20 cellular contexts compared by ENCODE assay signal in genomic region chr17:76154935-76155845, GRCh38. TPM values are rescaled to one million over a fixed set of nuclear protein-coding genes. Genes with fewer than 3 reads are reported as not detected.
A peak's percentile ranks its signal among the peaks of the same experiment; 100 is the strongest.
DNase-seq lines count a peak whose midpoint lies in the region; ATAC-seq and TF ChIP-seq lines count a peak whose summit lies in the region.
"Had no signal": no experiment of that assay in that cellular context is flagged by ENCODE, and none has a peak within 500 bp of the region (broad histone marks: within the 10 kb centered on the region; RNA-seq: fewer than 3 reads in every experiment).

No MANE protein-coding gene starts in this region.

- POLR2A ChIA-PET in activated CD4-positive, alpha-beta T cell treated with anti-CD3 and anti-CD28 coated beads, Interleukin-2, amount 10 ng/mL, durations not matched to agents 7 days and 5 days (lab: Charles Lee) = no interaction called here
- POLR2A ChIA-PET in CD8-positive, alpha-beta T cell (lab: Charles Lee) = interaction anchor here (0.6 to 4.0 kb wide), 3 partner anchors 10 to 38 kb away, joined by 3 to 19 read pairs (median 4); partner anchors contain the start of gene FOXJ1

- 91 to 100% methylated on average over 3 to 10 of the region's 10 CpGs for WGBS in endodermal cell (ENCODE audit: insufficient coverage in 1 of 2, insufficient read length in 1 of 2), 2 experiments

- CTCF ChIA-PET in activated CD4-positive, alpha-beta T cell treated with anti-CD3 and anti-CD28 coated beads, Interleukin-2, amount 10 ng/mL, durations not matched to agents 7 days and 5 days (lab: Charles Lee) = interaction anchor here (0.6 to 2.0 kb wide), 6 partner anchors 9 to 165 kb away, joined by 4 to 6 read pairs (median 4); no protein-coding TSS in a partner anchor
- CTCF ChIA-PET in CD8-positive, alpha-beta T cell (lab: Charles Lee) = interaction anchor here (0.7 to 7.3 kb wide), 5 partner anchors 12 to 124 kb away, joined by 3 to 63 read pairs (median 8); no protein-coding TSS in a partner anchor

- H3K9me3 ChIP-seq in CD8-positive, alpha-beta T cell (ENCODE audit: low read length) = no peaks in the 10 kb centered on the region
- no peaks in the 10 kb centered on the region for H3K9me3 ChIP-seq in endodermal cell (ENCODE audit: control insufficient read depth, low read length)
- H3K9me3 ChIP-seq: BLaER1 treated with 17β-estradiol and CSF1 and Interleukin-3, amounts not matched to agents 10 nM and 100 nM had no signal

- H3K4me3 ChIP-seq in CD8-positive, alpha-beta T cell (ENCODE audit: low read depth, low read length) = no peak overlapping the region
- H3K4me3 ChIP-seq in endodermal cell (ENCODE audit: low read length) = no peak overlapping the region
- H3K4me3 ChIP-seq: BLaER1 treated with 17β-estradiol and CSF1 and Interleukin-3, amounts not matched to agents 10 nM and 100 nM; GM23248 had no signal

- H3K9ac ChIP-seq in endodermal cell (ENCODE audit: extremely low read depth, low read length, poor library complexity, severe bottlenecking) = no peak overlapping the region
- H3K9ac ChIP-seq: BLaER1 treated with 17β-estradiol and CSF1 and Interleukin-3, amounts not matched to agents 10 nM and 100 nM; GM23248 had no signal

- peaks cover 25% of the 10 kb centered on the region for H3K36me3 ChIP-seq in CD8-positive, alpha-beta T cell (ENCODE audit: insufficient read depth, low read length)
- H3K36me3 ChIP-seq in endodermal cell (ENCODE audit: control insufficient read depth, insufficient read depth, low read length) = no peaks in the 10 kb centered on the region
- H3K36me3 ChIP-seq: BLaER1 treated with 17β-estradiol and CSF1 and Interleukin-3, amounts not matched to agents 10 nM and 100 nM had no signal

- intact Hi-C loops in CD8-positive, alpha-beta T cell (cut with DNase I, micrococcal nuclease) = no loop called here

- peaks cover 37% of the 10 kb centered on the region for H3K4me1 Mint-ChIP-seq in activated CD4-positive, alpha-beta T cell treated with anti-CD3 and anti-CD28 coated beads, Interleukin-2, amount 10 ng/mL, durations not matched to agents 7 days and 5 days
- H3K4me1 Mint-ChIP-seq in CD8-positive, alpha-beta T cell (ENCODE audit: low read depth) = peaks cover 64% of the 10 kb centered on the region
- H3K4me1 Mint-ChIP-seq in endodermal cell = peaks cover 15% of the 10 kb centered on the region
- H3K4me1 Mint-ChIP-seq in natural killer cell treated with Interleukin-12 subunit alpha and Interleukin-12 subunit beta and Interleukin-15 and Interleukin-18, amount 100 ng/mL, for 72 hours (ENCODE audit: low read depth in 2 of 2) = peaks cover 0 to 3% of the 10 kb centered on the region in 2 donors

- no peaks in the 10 kb centered on the region for H3K27me3 Mint-ChIP-seq in activated CD4-positive, alpha-beta T cell treated with anti-CD3 and anti-CD28 coated beads, Interleukin-2, amount 10 ng/mL, durations not matched to agents 7 days and 5 days
- H3K27me3 Mint-ChIP-seq in CD8-positive, alpha-beta T cell (ENCODE audit: low read depth) = no peaks in the 10 kb centered on the region
- no peaks in the 10 kb centered on the region for H3K27me3 Mint-ChIP-seq in endodermal cell (ENCODE audit: insufficient read depth)
- H3K27me3 Mint-ChIP-seq in natural killer cell treated with Interleukin-12 subunit alpha and Interleukin-12 subunit beta and Interleukin-15 and Interleukin-18, amount 100 ng/mL, for 72 hours = no peaks in the 10 kb centered on the region

- ATAC-seq in CD8-positive, alpha-beta T cell = no peak
- no peak for ATAC-seq in natural killer cell treated with Interleukin-12 subunit alpha and Interleukin-12 subunit beta and Interleukin-15 and Interleukin-18, amount 100 ng/mL, for 72 hours
- ATAC-seq in GM21423 (IDR thresholded peaks at IDR 0.05; ENCODE audit: unreplicated experiment) = no peak

- H3K27ac Mint-ChIP-seq in activated CD4-positive, alpha-beta T cell treated with anti-CD3 and anti-CD28 coated beads, Interleukin-2, amount 10 ng/mL, durations not matched to agents 7 days and 5 days = peak overlapping the region; percentile 57
- peak overlapping the region; percentile 99 for H3K27ac Mint-ChIP-seq in CD8-positive, alpha-beta T cell
- no peak overlapping the region for H3K27ac Mint-ChIP-seq in endodermal cell
- H3K27ac Mint-ChIP-seq in natural killer cell treated with Interleukin-12 subunit alpha and Interleukin-12 subunit beta and Interleukin-15 and Interleukin-18, amount 100 ng/mL, for 72 hours = no peak overlapping the region

- no peaks in the 10 kb centered on the region for H3K9me3 Mint-ChIP-seq in activated CD4-positive, alpha-beta T cell treated with anti-CD3 and anti-CD28 coated beads, Interleukin-2, amount 10 ng/mL, durations not matched to agents 7 days and 5 days
- H3K9me3 Mint-ChIP-seq in CD8-positive, alpha-beta T cell = no peaks in the 10 kb centered on the region
- H3K9me3 Mint-ChIP-seq in endodermal cell = no peaks in the 10 kb centered on the region
- H3K9me3 Mint-ChIP-seq in natural killer cell treated with Interleukin-12 subunit alpha and Interleukin-12 subunit beta and Interleukin-15 and Interleukin-18, amount 100 ng/mL, for 72 hours = no peaks in the 10 kb centered on the region

- peaks cover 50% of the 10 kb centered on the region for H3K4me1 ChIP-seq in CD8-positive, alpha-beta T cell (ENCODE audit: insufficient read depth, low read length)
- no peaks in the 10 kb centered on the region for H3K4me1 ChIP-seq in endodermal cell (ENCODE audit: control insufficient read depth, insufficient read depth, low read length)

- H3K27ac ChIP-seq in CD8-positive, alpha-beta T cell (ENCODE audit: low read depth, low read length) = no peak overlapping the region
- no peak overlapping the region for H3K27ac ChIP-seq in endodermal cell (ENCODE audit: low read depth, low read length)
- H3K27ac ChIP-seq: 22Rv1; BLaER1 treated with 17β-estradiol and CSF1 and Interleukin-3, amounts not matched to agents 10 nM and 100 nM; GM23248; HL-60 had no signal

- H3K27me3 ChIP-seq in CD8-positive, alpha-beta T cell (ENCODE audit: insufficient read depth, low read length) = no peaks in the 10 kb centered on the region
- no peaks in the 10 kb centered on the region for H3K27me3 ChIP-seq in endodermal cell (ENCODE audit: control insufficient read depth, insufficient read depth, low read length, poor library complexity, severe bottlenecking)
- H3K27me3 ChIP-seq: BLaER1 treated with 17β-estradiol and CSF1 and Interleukin-3, amounts not matched to agents 10 nM and 100 nM had no signal

- no peak for TF ChIP-seq CTCF in CD8-positive, alpha-beta T cell (IDR thresholded peaks at IDR 0.05)
- no peak for TF ChIP-seq CTCF in endodermal cell (conservative IDR thresholded peaks at IDR 0.05)

- no peak overlapping the region for H3K4me3 Mint-ChIP-seq in activated CD4-positive, alpha-beta T cell treated with anti-CD3 and anti-CD28 coated beads, Interleukin-2, amount 10 ng/mL, durations not matched to agents 7 days and 5 days
- no peak overlapping the region for H3K4me3 Mint-ChIP-seq in CD8-positive, alpha-beta T cell
- H3K4me3 Mint-ChIP-seq in endodermal cell = no peak overlapping the region
- no peak overlapping the region for H3K4me3 Mint-ChIP-seq in natural killer cell treated with Interleukin-12 subunit alpha and Interleukin-12 subunit beta and Interleukin-15 and Interleukin-18, amount 100 ng/mL, for 72 hours

- H3K36me3 Mint-ChIP-seq in activated CD4-positive, alpha-beta T cell treated with anti-CD3 and anti-CD28 coated beads, Interleukin-2, amount 10 ng/mL, durations not matched to agents 7 days and 5 days (ENCODE audit: low read depth) = peaks cover 84% of the 10 kb centered on the region
- H3K36me3 Mint-ChIP-seq in CD8-positive, alpha-beta T cell = peaks cover 90% of the 10 kb centered on the region
- peaks cover 3% of the 10 kb centered on the region for H3K36me3 Mint-ChIP-seq in endodermal cell (ENCODE audit: low read depth)
- H3K36me3 Mint-ChIP-seq in natural killer cell treated with Interleukin-12 subunit alpha and Interleukin-12 subunit beta and Interleukin-15 and Interleukin-18, amount 100 ng/mL, for 72 hours = no peaks in the 10 kb centered on the region

- no peak for DNase-seq in activated CD4-positive, alpha-beta T cell treated with anti-CD3 and anti-CD28 coated beads, Interleukin-2, amount 10 ng/mL, durations not matched to agents 7 days and 5 days
- no peak for DNase-seq in activated CD4-positive, alpha-beta T cell treated with anti-CD3 and anti-CD28 coated beads for 1 hour
- peak in 1 of 7 experiments; percentile 47 for DNase-seq in CD8-positive, alpha-beta T cell
- DNase-seq in endodermal cell (peak; percentile 45), mucosa of gallbladder (ENCODE audit: low spot score) (no peak)
- peak; percentile 44 for DNase-seq in natural killer cell treated with Interleukin-12 subunit alpha and Interleukin-12 subunit beta and Interleukin-15 and Interleukin-18, amount 100 ng/mL, for 72 hours (ENCODE audit: low spot score)
- DNase-seq in stimulated activated CD4-positive, alpha-beta T cell treated with anti-CD3 and anti-CD28 coated beads, Interleukin-4, amount 100 ng/mL, for 24 hours = no peak
- DNase-seq: DMS79 treated with DMSO at 0.1 percent for 48 hours; GM23248; KG1; NCI-H1048; NCI-H146; NCI-H69; NK-92 treated with Interleukin-12 subunit alpha and Interleukin-12 subunit beta, amount 100 ng/mL, for 24 hours; OCI-M1 had no signal

RNA-seq across cellular contexts. Expression of gene FOXJ1, which starts 14.1 kb away (rescaled TPM):
- total RNA-seq in activated CD4-positive, alpha-beta T cell treated with anti-CD3 and anti-CD28 coated beads, Interleukin-2, amount 10 ng/mL, durations not matched to agents 7 days and 5 days = under 1 TPM; 0.20 to 0.48 TPM
- 1 to 10 TPM; 2.2 to 2.7 TPM for total RNA-seq in CD8-positive, alpha-beta T cell
- total RNA-seq in endodermal cell (10 to 100 TPM; 17.8 to 23.6 TPM), mucosa of gallbladder (not detected)
- 12.3 TPM for polyA plus RNA-seq in endodermal cell (2013, experiment 1 of 2)
- 12.8 TPM for polyA plus RNA-seq in endodermal cell (2013, experiment 2 of 2)
- under 1 TPM; 0.48 to 0.95 TPM for total RNA-seq in natural killer cell treated with Interleukin-12 subunit alpha and Interleukin-12 subunit beta and Interleukin-15 and Interleukin-18, amount 100 ng/mL, for 72 hours
- total RNA-seq: GM23248, M059J had no signal
- polyA plus RNA-seq: GM23248 had no signal

RNA-seq across cellular contexts. Expression of gene EXOC7, which starts 51.6 kb away (rescaled TPM):
- total RNA-seq in activated CD4-positive, alpha-beta T cell treated with anti-CD3 and anti-CD28 coated beads, Interleukin-2, amount 10 ng/mL, durations not matched to agents 7 days and 5 days = 100 to 1,000 TPM; 140 to 147 TPM
- 100 to 1,000 TPM in 1 of 2 experiments, 10 to 100 TPM in 1; 97.3 to 101 TPM for total RNA-seq in CD8-positive, alpha-beta T cell
- total RNA-seq in endodermal cell = 100 to 1,000 TPM; 159 to 187 TPM
- polyA plus RNA-seq in endodermal cell (2013, experiment 1 of 2) = 83.1 TPM
- polyA plus RNA-seq in endodermal cell (2013, experiment 2 of 2) = 82.3 TPM
- total RNA-seq in natural killer cell treated with Interleukin-12 subunit alpha and Interleukin-12 subunit beta and Interleukin-15 and Interleukin-18, amount 100 ng/mL, for 72 hours = 100 to 1,000 TPM; 134 to 163 TPM
- total RNA-seq in mucosa of gallbladder = 163 TPM

Comparison
In these comparisons a context has a peak if more than half of its experiments do, and no peak if none do; other contexts are left out.
1. DNase-seq: peak in endodermal cell (single experiment) and natural killer cell treated with Interleukin-12 subunit alpha and Interleukin-12 subunit beta and Interleukin-15 and Interleukin-18, amount 100 ng/mL, for 72 hours (single experiment); none in activated CD4-positive, alpha-beta T cell treated with anti-CD3 and anti-CD28 coated beads, Interleukin-2, amount 10 ng/mL, durations not matched to agents 7 days and 5 days (single experiment), activated CD4-positive, alpha-beta T cell treated with anti-CD3 and anti-CD28 coated beads for 1 hour (single experiment), mucosa of gallbladder (single experiment) and stimulated activated CD4-positive, alpha-beta T cell treated with anti-CD3 and anti-CD28 coated beads, Interleukin-4, amount 100 ng/mL, for 24 hours (single experiment).
2. H3K27ac Mint-ChIP-seq: peak in activated CD4-positive, alpha-beta T cell treated with anti-CD3 and anti-CD28 coated beads, Interleukin-2, amount 10 ng/mL, durations not matched to agents 7 days and 5 days (single experiment) and CD8-positive, alpha-beta T cell (single experiment); none in endodermal cell (single experiment) and natural killer cell treated with Interleukin-12 subunit alpha and Interleukin-12 subunit beta and Interleukin-15 and Interleukin-18, amount 100 ng/mL, for 72 hours (0 of 2).
3. RNA of gene FOXJ1, which starts 14.1 kb away (total RNA-seq): 17.8 to 23.6 TPM in endodermal cell; 2.2 to 2.7 TPM in CD8-positive, alpha-beta T cell, 0.48 to 0.95 TPM in natural killer cell treated with Interleukin-12 subunit alpha and Interleukin-12 subunit beta and Interleukin-15 and Interleukin-18, amount 100 ng/mL, for 72 hours, 0.20 to 0.48 TPM in activated CD4-positive, alpha-beta T cell treated with anti-CD3 and anti-CD28 coated beads, Interleukin-2, amount 10 ng/mL, durations not matched to agents 7 days and 5 days and not detected in mucosa of gallbladder (single experiment); every median in the first group is over 4 times any median in the second.